ENCODE assay signal across 25 cellular contexts in the genomic region with DNA sequence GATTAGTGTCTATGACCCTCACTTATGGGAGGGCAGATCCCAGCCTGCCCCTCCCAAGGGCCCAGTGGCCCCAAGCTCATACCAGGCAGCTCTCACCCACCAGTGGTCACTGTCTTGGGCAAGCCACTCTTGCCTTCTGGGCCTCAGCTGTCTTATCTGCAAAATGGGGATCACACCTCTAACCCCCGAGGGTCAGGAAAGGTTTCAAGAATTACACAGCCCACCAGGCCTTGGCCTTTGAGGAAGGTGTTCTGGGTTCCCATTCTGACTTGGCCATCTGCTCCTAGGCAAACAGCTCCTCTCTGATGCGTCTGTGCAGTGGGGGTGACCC. TPM values are rescaled to one million over a fixed set of nuclear protein-coding genes. Genes with fewer than 3 reads are reported as not detected.
A peak's percentile ranks its signal among the peaks of the same experiment; 100 is the strongest.
DNase-seq lines count a peak whose midpoint lies in the region; ATAC-seq, FAIRE-seq and TF ChIP-seq lines count a peak whose summit lies in the region.
"Had no signal": no experiment of that assay in that cellular context is flagged by ENCODE, and none has a peak within 500 bp of the region (broad histone marks: within the 10 kb centered on the region; RNA-seq: fewer than 3 reads in every experiment).

No MANE protein-coding gene starts in this region.

- no peak overlapping the region for H3K27ac ChIP-seq in ovary
- H3K27ac ChIP-seq: breast epithelium, colonic mucosa had no signal

- TF ChIP-seq EP300 in ovary (IDR thresholded peaks at IDR 0.05): no peak

- no peak for FAIRE-seq in H54 (lab: Jason Lieb, UNC)
- FAIRE-seq: A204.1 had no signal

- POLR2A ChIA-PET in T-cell (lab: Charles Lee): interaction anchor here (0.6 to 5.7 kb wide), 3 partner anchors 8 to 14 kb away, joined by 4 to 91 read pairs (median 7); a partner anchor contains a TSS

- DNase-seq in activated CD8-positive, alpha-beta memory T cell treated with anti-CD3 and anti-CD28 coated beads, Interleukin-2, amount 10 ng/mL, durations not matched to agents 7 days and 5 days: no peak
- no peak for DNase-seq in activated CD8-positive, alpha-beta memory T cell treated with anti-CD3 and anti-CD28 coated beads for 24 hours
- DNase-seq in T-cell: no peak
- no peak for DNase-seq in effector memory CD8-positive, alpha-beta T cell
- no peak for DNase-seq in stimulated activated naive B cell treated with anti-CD40 and anti-IgM and Interleukin-4, amounts not matched to agents 10 μg/mL and 1 μg/mL and 100 μg/mL, for 72 hours
- DNase-seq in ovary: no peak
- DNase-seq in H54 (ENCODE audit: insufficient read length, low spot score): no peak
- DNase-seq: amniotic stem cell; colonic mucosa; endodermal cell; kidney glomerular epithelial cell; NCI-H1694 treated with DMSO at 0.1 percent for 48 hours; NCI-H69; occipital lobe; RPMI8226; stimulated activated CD4-positive, alpha-beta T cell treated with anti-CD3 and anti-CD28 coated beads, Interleukin-4, amount 100 ng/mL, for 1 hour; T-helper 9 cell had no signal

- no peak overlapping the region for H3K4me3 ChIP-seq in ovary
- H3K4me3 ChIP-seq: breast epithelium, colonic mucosa, lung, smooth muscle cell had no signal

- peaks cover 60% of the 10 kb centered on the region for H3K36me3 Mint-ChIP-seq in activated CD8-positive, alpha-beta memory T cell treated with anti-CD3 and anti-CD28 coated beads, Interleukin-2, amount 10 ng/mL, durations not matched to agents 7 days and 5 days
- H3K36me3 Mint-ChIP-seq in T-cell: peaks cover 46% of the 10 kb centered on the region
- peaks cover 100% of the 10 kb centered on the region for H3K36me3 Mint-ChIP-seq in effector memory CD8-positive, alpha-beta T cell (ENCODE audit: insufficient read depth)
- peaks cover 64 to 68% of the 10 kb centered on the region in 2 donors for H3K36me3 Mint-ChIP-seq in stimulated activated naive B cell treated with anti-CD40 and anti-IgM and Interleukin-4, amounts not matched to agents 10 μg/mL and 1 μg/mL and 100 μg/mL, for 72 hours
- H3K36me3 Mint-ChIP-seq: type B pancreatic cell, WTC11 had no signal

- no peaks in the 10 kb centered on the region for H3K27me3 ChIP-seq in ovary
- H3K27me3 ChIP-seq: breast epithelium, colonic mucosa had no signal

- no peaks in the 10 kb centered on the region for H3K36me3 ChIP-seq in ovary
- H3K36me3 ChIP-seq: breast epithelium, colonic mucosa had no signal

- TF ChIP-seq POLR2A in ovary (IDR thresholded peaks at IDR 0.05) (no peak), H54 (IDR thresholded peaks at IDR 0.05; ENCODE audit: low read depth, low read length) (no peak)

- no peaks in the 10 kb centered on the region for H3K9me3 ChIP-seq in ovary
- H3K9me3 ChIP-seq: breast epithelium, colonic mucosa, SK-N-SH had no signal

- no peaks in the 10 kb centered on the region for H3K4me1 ChIP-seq in ovary (ENCODE audit: insufficient read depth)
- H3K4me1 ChIP-seq: breast epithelium, colonic mucosa had no signal

- H3K9me3 Mint-ChIP-seq in activated CD8-positive, alpha-beta memory T cell treated with anti-CD3 and anti-CD28 coated beads, Interleukin-2, amount 10 ng/mL, durations not matched to agents 7 days and 5 days (ENCODE audit: low read depth): no peaks in the 10 kb centered on the region
- no peaks in the 10 kb centered on the region for H3K9me3 Mint-ChIP-seq in T-cell
- no peaks in the 10 kb centered on the region for H3K9me3 Mint-ChIP-seq in effector memory CD8-positive, alpha-beta T cell
- no peaks in the 10 kb centered on the region for H3K9me3 Mint-ChIP-seq in stimulated activated naive B cell treated with anti-CD40 and anti-IgM and Interleukin-4, amounts not matched to agents 10 μg/mL and 1 μg/mL and 100 μg/mL, for 72 hours
- H3K9me3 Mint-ChIP-seq: endodermal cell, type B pancreatic cell, WTC11 had no signal

- ATAC-seq in activated CD8-positive, alpha-beta memory T cell treated with anti-CD3 and anti-CD28 coated beads, Interleukin-2, amount 10 ng/mL, durations not matched to agents 7 days and 5 days: no peak
- ATAC-seq in T-cell (replicated peaks in 1 of 4) (no peak), HG02642 (IDR thresholded peaks at IDR 0.05; ENCODE audit: poor library complexity, unreplicated experiment) (no peak)
- ATAC-seq in effector memory CD8-positive, alpha-beta T cell (replicated peaks): no peak
- ATAC-seq in stimulated activated naive B cell treated with anti-CD40 and anti-IgM and Interleukin-4, amounts not matched to agents 10 μg/mL and 1 μg/mL and 100 μg/mL, for 72 hours (replicated peaks): no peak
- ATAC-seq: WTC11 had no signal

- H3K27ac Mint-ChIP-seq in activated CD8-positive, alpha-beta memory T cell treated with anti-CD3 and anti-CD28 coated beads, Interleukin-2, amount 10 ng/mL, durations not matched to agents 7 days and 5 days: peak overlapping the region; percentile 96
- peak overlapping the region; percentile 93 to 97 for H3K27ac Mint-ChIP-seq in T-cell
- peak overlapping the region; percentile 100 for H3K27ac Mint-ChIP-seq in effector memory CD8-positive, alpha-beta T cell
- H3K27ac Mint-ChIP-seq in stimulated activated naive B cell treated with anti-CD40 and anti-IgM and Interleukin-4, amounts not matched to agents 10 μg/mL and 1 μg/mL and 100 μg/mL, for 72 hours: peak overlapping the region; percentile 71
- H3K27ac Mint-ChIP-seq: endodermal cell, type B pancreatic cell, WTC11 had no signal

- CTCF ChIA-PET in activated CD8-positive, alpha-beta memory T cell treated with anti-CD3 and anti-CD28 coated beads, Interleukin-2, amount 10 ng/mL, durations not matched to agents 7 days and 5 days (lab: Charles Lee): interaction anchor here (1.2 to 7.0 kb wide), 9 partner anchors 13 to 187 kb away, joined by 3 to 86 read pairs (median 7); a partner anchor contains a TSS
- CTCF ChIA-PET in T-cell (lab: Charles Lee): interaction anchor here (0.7 to 1.5 kb wide), 4 partner anchors 14 to 17 kb away, joined by 3 to 5 read pairs (median 4); a partner anchor contains a TSS

- H3K4me1 Mint-ChIP-seq in activated CD8-positive, alpha-beta memory T cell treated with anti-CD3 and anti-CD28 coated beads, Interleukin-2, amount 10 ng/mL, durations not matched to agents 7 days and 5 days: peaks cover 92% of the 10 kb centered on the region
- peaks cover 56 to 92% (median 83%) of the 10 kb centered on the region in 3 donors for H3K4me1 Mint-ChIP-seq in T-cell
- peaks cover 75 to 83% of the 10 kb centered on the region in 2 donors for H3K4me1 Mint-ChIP-seq in effector memory CD8-positive, alpha-beta T cell (ENCODE audit: low read depth in 2 of 2)
- H3K4me1 Mint-ChIP-seq in stimulated activated naive B cell treated with anti-CD40 and anti-IgM and Interleukin-4, amounts not matched to agents 10 μg/mL and 1 μg/mL and 100 μg/mL, for 72 hours: peaks cover 46 to 72% of the 10 kb centered on the region in 2 donors

- no peaks in the 10 kb centered on the region for H3K27me3 Mint-ChIP-seq in activated CD8-positive, alpha-beta memory T cell treated with anti-CD3 and anti-CD28 coated beads, Interleukin-2, amount 10 ng/mL, durations not matched to agents 7 days and 5 days
- no peaks in the 10 kb centered on the region for H3K27me3 Mint-ChIP-seq in T-cell
- H3K27me3 Mint-ChIP-seq in effector memory CD8-positive, alpha-beta T cell: no peaks in the 10 kb centered on the region
- no peaks in the 10 kb centered on the region for H3K27me3 Mint-ChIP-seq in stimulated activated naive B cell treated with anti-CD40 and anti-IgM and Interleukin-4, amounts not matched to agents 10 μg/mL and 1 μg/mL and 100 μg/mL, for 72 hours

- intact Hi-C loops in ovary (cut with DNase I): no loop called here

- no peak overlapping the region for H3K4me3 Mint-ChIP-seq in activated CD8-positive, alpha-beta memory T cell treated with anti-CD3 and anti-CD28 coated beads, Interleukin-2, amount 10 ng/mL, durations not matched to agents 7 days and 5 days
- H3K4me3 Mint-ChIP-seq in T-cell: no peak overlapping the region
- peak overlapping the region; percentile 71 to 75 for H3K4me3 Mint-ChIP-seq in effector memory CD8-positive, alpha-beta T cell
- H3K4me3 Mint-ChIP-seq in stimulated activated naive B cell treated with anti-CD40 and anti-IgM and Interleukin-4, amounts not matched to agents 10 μg/mL and 1 μg/mL and 100 μg/mL, for 72 hours: no peak overlapping the region
- H3K4me3 Mint-ChIP-seq: endodermal cell, type B pancreatic cell, WTC11 had no signal

- 91 to 97% (median 92%) methylated on average over 2 of the region's 2 CpGs for WGBS in ovary, 3 donors

- TF ChIP-seq CTCF in ovary (IDR thresholded peaks at IDR 0.05): no peak

RNA-seq across cellular contexts. Expression of a gene that starts 16.8 kb away (rescaled TPM):
- 100 to 1,000 TPM; 224 to 246 TPM for total RNA-seq in activated CD8-positive, alpha-beta memory T cell treated with anti-CD3 and anti-CD28 coated beads, Interleukin-2, amount 10 ng/mL, durations not matched to agents 7 days and 5 days
- total RNA-seq in T-cell (100 to 1,000 TPM; 140 to 220 (median 145) TPM), ovary (1 to 10 TPM in 1 of 7 donors, under 1 TPM in 6; 0.23 to 1.3 (median 0.83) TPM)
- polyA plus RNA-seq in ovary: 1 to 10 TPM in 1 of 2 donors, under 1 TPM in 1; 0.30 to 1.9 TPM
- polyA plus RNA-seq: SK-N-SH had no signal

Comparison
In these comparisons a context has a peak if more than half of its experiments do, and no peak if none do; other contexts are left out.
1. H3K4me3 Mint-ChIP-seq: peak in effector memory CD8-positive, alpha-beta T cell (2 of 2); none in activated CD8-positive, alpha-beta memory T cell treated with anti-CD3 and anti-CD28 coated beads, Interleukin-2, amount 10 ng/mL, durations not matched to agents 7 days and 5 days (single experiment), T-cell (0 of 3) and stimulated activated naive B cell treated with anti-CD40 and anti-IgM and Interleukin-4, amounts not matched to agents 10 μg/mL and 1 μg/mL and 100 μg/mL, for 72 hours (0 of 2).
2. RNA of a gene that starts 16.8 kb away (total RNA-seq): 224 to 246 TPM in activated CD8-positive, alpha-beta memory T cell treated with anti-CD3 and anti-CD28 coated beads, Interleukin-2, amount 10 ng/mL, durations not matched to agents 7 days and 5 days and 140 to 220 TPM in T-cell; 0.23 to 1.3 TPM in ovary; every median in the first group is over 10 times any median in the second.
3. Peak in every context shown above with its lines, with median percentiles within 50 percentile points of each other: H3K27ac Mint-ChIP-seq.